In the genomic region with DNA sequence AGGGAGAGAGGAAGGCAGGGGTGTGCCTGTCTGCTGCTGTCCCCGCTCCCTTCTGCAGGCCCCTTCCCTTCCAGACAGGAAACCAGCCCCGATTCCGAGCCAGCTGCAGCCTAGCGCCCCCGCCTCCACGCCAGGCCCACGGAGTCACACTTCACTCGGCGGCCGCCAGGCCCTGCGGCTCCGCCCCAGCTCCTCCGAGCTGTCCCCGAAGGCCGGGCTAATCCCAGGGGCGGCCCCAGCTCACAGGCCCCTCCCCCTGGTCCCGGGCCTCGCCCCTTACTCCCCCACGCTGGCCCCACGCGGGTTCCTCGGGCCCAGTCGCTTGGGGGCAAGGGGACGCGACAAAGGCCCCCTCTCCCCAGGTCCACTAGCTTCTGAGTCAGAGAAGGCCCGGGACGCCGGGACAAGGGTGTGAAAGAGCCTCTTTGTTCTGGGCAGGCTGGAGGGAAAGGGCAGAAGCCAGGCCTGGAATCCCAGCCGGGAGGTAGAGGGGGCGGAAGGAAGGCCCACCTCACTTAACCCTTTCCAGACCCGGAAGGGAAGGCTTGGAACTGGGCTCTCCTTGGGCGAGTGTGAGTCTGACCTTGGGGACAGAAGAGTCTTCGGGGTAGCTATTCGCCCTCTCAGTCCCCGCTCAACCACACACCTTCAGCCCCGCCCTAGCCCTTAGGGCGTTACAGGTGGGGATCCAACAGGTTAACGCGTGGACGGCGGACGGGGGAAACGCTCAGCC, we compare ENCODE assay signal across 8 cellular contexts. TPM values are rescaled to one million over a fixed set of nuclear protein-coding genes. Genes with fewer than 3 reads are reported as not detected.
DNase-seq lines count a peak whose midpoint lies in the region; ATAC-seq, FAIRE-seq and TF ChIP-seq lines count a peak whose summit lies in the region.

No MANE protein-coding gene starts in this region.

- H3K4me1 Mint-ChIP-seq in brain = peaks cover 38% of the 10 kb centered on the region

- peak overlapping the region; percentile 83 for H3K9ac ChIP-seq in Karpas-422 (ENCODE audit: low read length)

- FAIRE-seq in H54 (lab: Jason Lieb, UNC) = no peak

- H3K4me3 ChIP-seq in Karpas-422 (ENCODE audit: low read length) = peak overlapping the region; percentile 71
- H3K4me3 ChIP-seq in SJSA1 = peak overlapping the region; percentile 44
- H3K4me3 ChIP-seq in iPS-11a (ENCODE audit: low read depth, low read length) = peak overlapping the region; percentile 78
- peak overlapping the region; percentile 65 for H3K4me3 ChIP-seq in retinal pigment epithelial cell (ENCODE audit: low read length)

- ATAC-seq in activated CD4-positive, CD25-positive, alpha-beta regulatory T cell treated with anti-CD3 and anti-CD28 coated beads, Interleukin-2, amount 50 U/mL, for 24 hours = peak; percentile 79 to 84

- peaks cover 0 to 7% (median 0%) of the 10 kb centered on the region in 5 experiments for H3K9me3 Mint-ChIP-seq in brain

- H3K27me3 Mint-ChIP-seq in brain = peaks cover 64% of the 10 kb centered on the region

- H3K4me3 Mint-ChIP-seq in brain = peak overlapping the region; percentile 80 to 95 (median 90)

- H3K4me1 ChIP-seq in Karpas-422 (ENCODE audit: low read length) = peaks cover 56% of the 10 kb centered on the region
- H3K4me1 ChIP-seq in SJSA1 (replicated peaks) = peaks cover 35% of the 10 kb centered on the region

- peak; percentile 69 for TF ChIP-seq POLR2A in H54 (IDR thresholded peaks at IDR 0.05; ENCODE audit: low read depth, low read length)

- H3K9me3 ChIP-seq in Karpas-422 (ENCODE audit: low read length) = no peaks in the 10 kb centered on the region
- H3K9me3 ChIP-seq in SJSA1 (replicated peaks) = no peaks in the 10 kb centered on the region

- H3K27ac ChIP-seq in Karpas-422 (ENCODE audit: low read length) = peak overlapping the region; percentile 24; the same call in 1 of the 2 replicates
- H3K27ac ChIP-seq in SJSA1 = peak overlapping the region; percentile 47

- H2AFZ ChIP-seq in Karpas-422 (ENCODE audit: low read length) = peak overlapping the region; percentile 89

- H4K20me1 ChIP-seq in Karpas-422 (ENCODE audit: insufficient read depth, low read depth, low read length) = no peaks in the 10 kb centered on the region

- H3K79me2 ChIP-seq in Karpas-422 (ENCODE audit: low read length) = 0 out of 2 replicates have a peak, but pooled peaks cover 2% of the 10 kb centered on the region

- H3K27ac Mint-ChIP-seq in brain = peak overlapping the region in 4 of 5 experiments; percentile 91 to 99 (median 96)

- H3K36me3 Mint-ChIP-seq in brain = no peaks in the 10 kb centered on the region

- H3K9me2 ChIP-seq in Karpas-422 (replicated peaks; ENCODE audit: insufficient read depth, low read length) = no peaks in the 10 kb centered on the region

- no peak for DNase-seq in activated CD4-positive, CD25-positive, alpha-beta regulatory T cell (lab: John Stamatoyannopoulos, UW)
- DNase-seq in H54 (ENCODE audit: insufficient read length, low spot score) (peak; percentile 98), Karpas-422 (peak; percentile 93), SJSA1 (ENCODE audit: low read depth in 1 of 2, low spot score in 2 of 2) (peak; percentile 78 to 88), retinal pigment epithelial cell (ENCODE audit: low read depth) (peak; percentile 52)

- no peak for TF ChIP-seq CTCF in brain (conservative IDR thresholded peaks at IDR 0.05)
- TF ChIP-seq CTCF in retinal pigment epithelial cell (conservative IDR thresholded peaks at IDR 0.05; ENCODE audit: low read depth, low read length) = peak; percentile 22

- peak overlapping the region; percentile 71 for H3K4me2 ChIP-seq in Karpas-422 (ENCODE audit: low read depth, low read length, poor library complexity, severe bottlenecking)

- no peaks in the 10 kb centered on the region for H3K36me3 ChIP-seq in Karpas-422 (ENCODE audit: insufficient read depth, low read length)
- H3K36me3 ChIP-seq in SJSA1 = no peaks in the 10 kb centered on the region

- no peaks in the 10 kb centered on the region; the same call in 1 of the 2 replicates for H3K27me3 ChIP-seq in Karpas-422 (ENCODE audit: low read length)
- no peaks in the 10 kb centered on the region for H3K27me3 ChIP-seq in SJSA1 (replicated peaks)

RNA-seq across cellular contexts. Expression of gene RTKN, which starts 1.2 kb away (rescaled TPM):
- 28.1 and 31.5 TPM in 2 replicates for total RNA-seq in Karpas-422 (2014; rRNA removed; shearing (Covaris generic); ENCODE audit: low replicate concordance)
- 5.6 and 8.7 TPM in 2 replicates for total RNA-seq in SJSA1 (2014; rRNA removed; shearing (Covaris generic))
- 58.0 TPM for polyA plus RNA-seq in brain (ENCODE audit: insufficient read depth, low read depth, low replicate concordance)

RNA-seq across cellular contexts. Expression of gene INO80B, which starts 14.3 kb away (rescaled TPM):
- total RNA-seq in Karpas-422 (2014; rRNA removed; shearing (Covaris generic); ENCODE audit: low replicate concordance) = 29.3 and 86.9 TPM in 2 replicates
- total RNA-seq in SJSA1 (2014; rRNA removed; shearing (Covaris generic)) = 10.1 and 14.0 TPM in 2 replicates
- 31.9 TPM for polyA plus RNA-seq in brain (ENCODE audit: insufficient read depth, low read depth, low replicate concordance)

RNA-seq across cellular contexts. Expression of gene WBP1, which starts 17.7 kb away (rescaled TPM):
- total RNA-seq in Karpas-422 (2014; rRNA removed; shearing (Covaris generic); ENCODE audit: low replicate concordance) = 124 and 149 TPM in 2 replicates
- total RNA-seq in SJSA1 (2014; rRNA removed; shearing (Covaris generic)) = 36.1 and 39.6 TPM in 2 replicates
- 177 TPM for polyA plus RNA-seq in brain (ENCODE audit: insufficient read depth, low read depth, low replicate concordance)

RNA-seq across cellular contexts. Expression of gene WDR54, which starts 19.0 kb away (rescaled TPM):
- total RNA-seq in Karpas-422 (2014; rRNA removed; shearing (Covaris generic); ENCODE audit: low replicate concordance) = 130 and 239 TPM in 2 replicates
- 13.8 and 15.2 TPM in 2 replicates for total RNA-seq in SJSA1 (2014; rRNA removed; shearing (Covaris generic))
- 95.5 TPM for polyA plus RNA-seq in brain (ENCODE audit: insufficient read depth, low read depth, low replicate concordance)

RNA-seq across cellular contexts. Expression of gene C2orf81, which starts 19.1 kb away (rescaled TPM):
- 3.8 and 7.6 TPM in 2 replicates for total RNA-seq in Karpas-422 (2014; rRNA removed; shearing (Covaris generic); ENCODE audit: low replicate concordance)
- total RNA-seq in SJSA1 (2014; rRNA removed; shearing (Covaris generic)) = 0.34 and 1.3 TPM in 2 replicates
- polyA plus RNA-seq in brain (ENCODE audit: insufficient read depth, low read depth, low replicate concordance) = 9.9 TPM

Comparison
In these comparisons a context has a peak if more than half of its experiments do, and no peak if none do; other contexts are left out.
1. DNase-seq: peak in H54 (single experiment), Karpas-422 (single experiment), SJSA1 (2 of 2) and retinal pigment epithelial cell (single experiment); none in activated CD4-positive, CD25-positive, alpha-beta regulatory T cell (0 of 4).
2. Peak in every context shown above with its lines, with median percentiles within 50 percentile points of each other: H3K4me3 ChIP-seq.